Comparison of ENCODE assay signal across 17 cellular contexts in genomic region chr2:221551864-221552263, GRCh38. TPM values are rescaled to one million over a fixed set of nuclear protein-coding genes. Genes with fewer than 3 reads are reported as not detected.
DNase-seq lines count a peak whose midpoint lies in the region; ATAC-seq and TF ChIP-seq lines count a peak whose summit lies in the region.
"Had no signal": no experiment of that assay in that cellular context is flagged by ENCODE, and none has a peak within 500 bp of the region (broad histone marks: within the 10 kb centered on the region; RNA-seq: fewer than 3 reads in every experiment).

No MANE protein-coding gene starts in this region.

- TF ChIP-seq CTCF in nephron progenitor cell (IDR thresholded peaks at IDR 0.05) (no peak), A673 (conservative IDR thresholded peaks at IDR 0.05; ENCODE audit: low read depth, low read length) (no peak), PC-9 (conservative IDR thresholded peaks at IDR 0.05) (no peak)

- no peaks in the 10 kb centered on the region for H3K79me2 ChIP-seq in PC-9 (ENCODE audit: low read depth)

- no peaks in the 10 kb centered on the region for H3K27me3 Mint-ChIP-seq in nephron progenitor cell (ENCODE audit: low read depth, poor library complexity)
- H3K27me3 Mint-ChIP-seq: activated CD8-positive, alpha-beta memory T cell treated with anti-CD3 and anti-CD28 coated beads, Interleukin-2, amount 10 ng/mL, durations not matched to agents 7 days and 5 days had no signal

- peak overlapping the region; percentile 15 for H3K4me3 Mint-ChIP-seq in nephron progenitor cell
- H3K4me3 Mint-ChIP-seq: activated CD8-positive, alpha-beta memory T cell treated with anti-CD3 and anti-CD28 coated beads, Interleukin-2, amount 10 ng/mL, durations not matched to agents 7 days and 5 days had no signal

- no peak overlapping the region for H3K27ac ChIP-seq in A673 (ENCODE audit: low read depth, low read length, poor library complexity, severe bottlenecking)
- H3K27ac ChIP-seq in PC-9 = no peak overlapping the region
- H3K27ac ChIP-seq in SJCRH30 = no peak overlapping the region
- H3K27ac ChIP-seq: lower lobe of right lung, tibial nerve had no signal

- H2AFZ ChIP-seq in PC-9 = no peak overlapping the region

- peaks cover 28% of the 10 kb centered on the region for H3K4me1 ChIP-seq in A673 (ENCODE audit: insufficient read depth, low read length, poor library complexity, severe bottlenecking)
- peaks cover 9% of the 10 kb centered on the region for H3K4me1 ChIP-seq in PC-9 (replicated peaks; ENCODE audit: insufficient read depth)
- H3K4me1 ChIP-seq in SJCRH30 = no peaks in the 10 kb centered on the region; the same call in 1 of the 2 replicates

- H3K27ac Mint-ChIP-seq in nephron progenitor cell = peak overlapping the region; percentile 18
- H3K27ac Mint-ChIP-seq: activated CD8-positive, alpha-beta memory T cell treated with anti-CD3 and anti-CD28 coated beads, Interleukin-2, amount 10 ng/mL, durations not matched to agents 7 days and 5 days had no signal

- intact Hi-C loops in A673 (cut with micrococcal nuclease; ENCODE audit: unreplicated experiment) = no loop called here
- intact Hi-C loops in PC-9 (cut with micrococcal nuclease; ENCODE audit: unreplicated experiment) = no loop called here

- CTCF ChIA-PET in A673 (lab: Charles Lee) (no interaction called here), PC-9 (lab: Charles Lee) (no interaction called here)

- peaks cover 17% of the 10 kb centered on the region for H3K9me3 Mint-ChIP-seq in nephron progenitor cell

- peak; percentile 42 for ATAC-seq in GM18873 (IDR thresholded peaks at IDR 0.05; ENCODE audit: low FRiP score, unreplicated experiment)
- peak; percentile 45 for ATAC-seq in GM21737 (IDR thresholded peaks at IDR 0.05; ENCODE audit: unreplicated experiment)
- peak; percentile 38 for ATAC-seq in HG03558 (IDR thresholded peaks at IDR 0.05; ENCODE audit: extremely low read depth, unreplicated experiment)
- ATAC-seq in GM18858 (IDR thresholded peaks at IDR 0.05; ENCODE audit: unreplicated experiment) = no peak
- ATAC-seq: activated CD8-positive, alpha-beta memory T cell treated with anti-CD3 and anti-CD28 coated beads, Interleukin-2, amount 10 ng/mL, durations not matched to agents 7 days and 5 days; lower lobe of right lung; stimulated activated naive CD8-positive, alpha-beta T cell treated with anti-CD3 and anti-CD28 coated beads, Interleukin-15, Interleukin-2, amounts not matched to agents 100 U/mL and 50 U/mL, for 24 hours had no signal

- no peak overlapping the region for H3K4me2 ChIP-seq in PC-9

- no peaks in the 10 kb centered on the region for H3K36me3 ChIP-seq in A673 (ENCODE audit: insufficient read depth, low read length, poor library complexity, severe bottlenecking)
- no peaks in the 10 kb centered on the region for H3K36me3 ChIP-seq in PC-9 (ENCODE audit: low read depth)
- no peaks in the 10 kb centered on the region for H3K36me3 ChIP-seq in SJCRH30
- H3K36me3 ChIP-seq: lower lobe of right lung, tibial nerve had no signal

- H3K9me2 ChIP-seq in PC-9 (ENCODE audit: insufficient read depth) = no peaks in the 10 kb centered on the region

- no peaks in the 10 kb centered on the region for H3K9me3 ChIP-seq in A673 (ENCODE audit: low read depth, low read length, poor library complexity, severe bottlenecking)
- H3K9me3 ChIP-seq in PC-9 (ENCODE audit: insufficient read depth, low read depth) = peaks cover 4% of the 10 kb centered on the region; the same call in 1 of the 2 replicates
- H3K9me3 ChIP-seq in SJCRH30 (replicated peaks) = no peaks in the 10 kb centered on the region
- H3K9me3 ChIP-seq: lower lobe of right lung, tibial nerve had no signal

- peaks cover 57% of the 10 kb centered on the region for H3K36me3 Mint-ChIP-seq in nephron progenitor cell (ENCODE audit: low read depth)
- H3K36me3 Mint-ChIP-seq: activated CD8-positive, alpha-beta memory T cell treated with anti-CD3 and anti-CD28 coated beads, Interleukin-2, amount 10 ng/mL, durations not matched to agents 7 days and 5 days had no signal

- H4K20me1 ChIP-seq in PC-9 (ENCODE audit: insufficient read depth) = no peaks in the 10 kb centered on the region

- DNase-seq in nephron progenitor cell (no peak), A673 (ENCODE audit: low spot score) (no peak), PC-9 (no peak), SJCRH30 (no peak)
- DNase-seq: activated CD4-positive, alpha-beta T cell treated with anti-CD3 and anti-CD28 coated beads for 1 hour; activated CD8-positive, alpha-beta memory T cell treated with anti-CD3 and anti-CD28 coated beads, Interleukin-2, amount 10 ng/mL, durations not matched to agents 7 days and 5 days; islet precursor cell; lower lobe of right lung; NCI-H1048; NCI-H2081; stimulated activated CD4-positive, alpha-beta T cell treated with anti-CD3 and anti-CD28 coated beads, Interleukin-2, amount 100 ng/mL, for 24 hours; stimulated activated naive CD8-positive, alpha-beta T cell treated with anti-CD3 and anti-CD28 coated beads, Interleukin-15, Interleukin-2, amounts not matched to agents 100 U/mL and 50 U/mL, for 24 hours had no signal

- POLR2A ChIA-PET in A673 (lab: Charles Lee; ENCODE audit: low non-redundant PET) = no interaction called here
- POLR2A ChIA-PET in PC-9 (lab: Charles Lee; ENCODE audit: unreplicated experiment) = no interaction called here

- H3F3A ChIP-seq in PC-9 (ENCODE audit: insufficient read depth, low read depth) = peaks cover 7% of the 10 kb centered on the region

- H3K4me1 Mint-ChIP-seq in nephron progenitor cell = peaks cover 68% of the 10 kb centered on the region

- BruUV-seq in A673 (replicated peaks; lab: Mats Ljungman, UMichigan) (no TSS peak), PC-9 (replicated peaks; lab: Mats Ljungman, UMichigan) (no TSS peak)

- H3K4me3 ChIP-seq in A673 (ENCODE audit: low read depth, low read length, poor library complexity, severe bottlenecking) = no peak overlapping the region
- H3K4me3 ChIP-seq in PC-9 = no peak overlapping the region
- H3K4me3 ChIP-seq in SJCRH30 = no peak overlapping the region
- H3K4me3 ChIP-seq: lower lobe of right lung, tibial nerve had no signal

- H3K27me3 ChIP-seq in A673 (replicated peaks; ENCODE audit: insufficient read depth, low read depth, low read length, poor library complexity) = no peaks in the 10 kb centered on the region
- no peaks in the 10 kb centered on the region for H3K27me3 ChIP-seq in PC-9 (ENCODE audit: insufficient read depth, low read depth)
- no peaks in the 10 kb centered on the region; the same call in 1 of the 2 replicates for H3K27me3 ChIP-seq in SJCRH30
- H3K27me3 ChIP-seq: tibial nerve had no signal

RNA-seq across cellular contexts. Expression of gene EPHA4, which starts 20.2 kb away (rescaled TPM):
- total RNA-seq in A673 (2021) (34.4 and 39.5 TPM in 2 replicates), PC-9 (2021) (10.6 and 21.3 TPM in 2 replicates)
- total RNA-seq in SJCRH30 (2014; rRNA removed; shearing (Covaris generic)) = 4.0 and 4.2 TPM in 2 replicates
